Comparison of ENCODE assay signal across 1 cellular context in the genomic region with DNA sequence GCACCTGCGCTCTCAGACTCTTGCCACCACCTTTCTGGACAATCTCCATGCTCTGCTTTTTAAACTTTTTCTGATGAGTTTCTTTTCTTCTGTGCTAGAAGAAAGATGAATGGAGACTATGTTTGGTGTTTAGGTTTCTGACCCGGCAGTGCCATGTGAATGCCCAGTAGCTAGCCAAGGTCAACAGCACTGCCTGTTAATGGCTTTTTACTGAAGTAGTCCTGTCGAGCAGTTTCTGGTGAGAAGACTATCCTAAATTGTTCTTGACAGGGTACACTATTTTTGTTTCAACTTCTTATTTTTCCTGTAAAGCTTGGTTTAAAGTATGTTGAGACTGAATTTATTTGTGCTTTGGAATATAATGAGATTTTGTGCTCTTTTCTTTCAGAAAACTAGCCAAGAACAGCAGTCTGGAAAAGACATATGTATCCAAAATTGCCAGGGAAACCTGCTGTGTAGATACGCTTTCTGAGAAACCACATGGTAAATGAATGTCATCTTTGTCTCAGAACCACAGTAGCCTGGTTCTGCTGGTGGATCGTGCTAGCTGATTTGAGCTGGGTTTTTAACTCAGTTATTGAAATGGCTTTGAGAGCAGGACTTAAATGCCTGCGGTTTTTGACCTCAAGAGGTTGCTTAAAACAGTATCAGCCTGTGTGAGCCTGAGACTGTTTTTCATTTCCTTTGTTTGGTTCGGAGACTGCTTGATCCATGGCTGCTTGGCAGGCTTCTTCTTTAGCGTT.
TF ChIP-seq lines count a peak whose summit lies in the region.

No MANE protein-coding gene starts in this region.

TF ChIP-seq in GM23338, 12 proteins besides CTCF, POLR2A, EP300 and RAD21 (continued from another document):
- TF ChIP-seq JUNB (IDR thresholded peaks at IDR 0.05; ENCODE audit: unreplicated experiment) (no peak), STAT1 (IDR thresholded peaks at IDR 0.05; ENCODE audit: unreplicated experiment) (no peak)
- TF ChIP-seq, protein P1, sequence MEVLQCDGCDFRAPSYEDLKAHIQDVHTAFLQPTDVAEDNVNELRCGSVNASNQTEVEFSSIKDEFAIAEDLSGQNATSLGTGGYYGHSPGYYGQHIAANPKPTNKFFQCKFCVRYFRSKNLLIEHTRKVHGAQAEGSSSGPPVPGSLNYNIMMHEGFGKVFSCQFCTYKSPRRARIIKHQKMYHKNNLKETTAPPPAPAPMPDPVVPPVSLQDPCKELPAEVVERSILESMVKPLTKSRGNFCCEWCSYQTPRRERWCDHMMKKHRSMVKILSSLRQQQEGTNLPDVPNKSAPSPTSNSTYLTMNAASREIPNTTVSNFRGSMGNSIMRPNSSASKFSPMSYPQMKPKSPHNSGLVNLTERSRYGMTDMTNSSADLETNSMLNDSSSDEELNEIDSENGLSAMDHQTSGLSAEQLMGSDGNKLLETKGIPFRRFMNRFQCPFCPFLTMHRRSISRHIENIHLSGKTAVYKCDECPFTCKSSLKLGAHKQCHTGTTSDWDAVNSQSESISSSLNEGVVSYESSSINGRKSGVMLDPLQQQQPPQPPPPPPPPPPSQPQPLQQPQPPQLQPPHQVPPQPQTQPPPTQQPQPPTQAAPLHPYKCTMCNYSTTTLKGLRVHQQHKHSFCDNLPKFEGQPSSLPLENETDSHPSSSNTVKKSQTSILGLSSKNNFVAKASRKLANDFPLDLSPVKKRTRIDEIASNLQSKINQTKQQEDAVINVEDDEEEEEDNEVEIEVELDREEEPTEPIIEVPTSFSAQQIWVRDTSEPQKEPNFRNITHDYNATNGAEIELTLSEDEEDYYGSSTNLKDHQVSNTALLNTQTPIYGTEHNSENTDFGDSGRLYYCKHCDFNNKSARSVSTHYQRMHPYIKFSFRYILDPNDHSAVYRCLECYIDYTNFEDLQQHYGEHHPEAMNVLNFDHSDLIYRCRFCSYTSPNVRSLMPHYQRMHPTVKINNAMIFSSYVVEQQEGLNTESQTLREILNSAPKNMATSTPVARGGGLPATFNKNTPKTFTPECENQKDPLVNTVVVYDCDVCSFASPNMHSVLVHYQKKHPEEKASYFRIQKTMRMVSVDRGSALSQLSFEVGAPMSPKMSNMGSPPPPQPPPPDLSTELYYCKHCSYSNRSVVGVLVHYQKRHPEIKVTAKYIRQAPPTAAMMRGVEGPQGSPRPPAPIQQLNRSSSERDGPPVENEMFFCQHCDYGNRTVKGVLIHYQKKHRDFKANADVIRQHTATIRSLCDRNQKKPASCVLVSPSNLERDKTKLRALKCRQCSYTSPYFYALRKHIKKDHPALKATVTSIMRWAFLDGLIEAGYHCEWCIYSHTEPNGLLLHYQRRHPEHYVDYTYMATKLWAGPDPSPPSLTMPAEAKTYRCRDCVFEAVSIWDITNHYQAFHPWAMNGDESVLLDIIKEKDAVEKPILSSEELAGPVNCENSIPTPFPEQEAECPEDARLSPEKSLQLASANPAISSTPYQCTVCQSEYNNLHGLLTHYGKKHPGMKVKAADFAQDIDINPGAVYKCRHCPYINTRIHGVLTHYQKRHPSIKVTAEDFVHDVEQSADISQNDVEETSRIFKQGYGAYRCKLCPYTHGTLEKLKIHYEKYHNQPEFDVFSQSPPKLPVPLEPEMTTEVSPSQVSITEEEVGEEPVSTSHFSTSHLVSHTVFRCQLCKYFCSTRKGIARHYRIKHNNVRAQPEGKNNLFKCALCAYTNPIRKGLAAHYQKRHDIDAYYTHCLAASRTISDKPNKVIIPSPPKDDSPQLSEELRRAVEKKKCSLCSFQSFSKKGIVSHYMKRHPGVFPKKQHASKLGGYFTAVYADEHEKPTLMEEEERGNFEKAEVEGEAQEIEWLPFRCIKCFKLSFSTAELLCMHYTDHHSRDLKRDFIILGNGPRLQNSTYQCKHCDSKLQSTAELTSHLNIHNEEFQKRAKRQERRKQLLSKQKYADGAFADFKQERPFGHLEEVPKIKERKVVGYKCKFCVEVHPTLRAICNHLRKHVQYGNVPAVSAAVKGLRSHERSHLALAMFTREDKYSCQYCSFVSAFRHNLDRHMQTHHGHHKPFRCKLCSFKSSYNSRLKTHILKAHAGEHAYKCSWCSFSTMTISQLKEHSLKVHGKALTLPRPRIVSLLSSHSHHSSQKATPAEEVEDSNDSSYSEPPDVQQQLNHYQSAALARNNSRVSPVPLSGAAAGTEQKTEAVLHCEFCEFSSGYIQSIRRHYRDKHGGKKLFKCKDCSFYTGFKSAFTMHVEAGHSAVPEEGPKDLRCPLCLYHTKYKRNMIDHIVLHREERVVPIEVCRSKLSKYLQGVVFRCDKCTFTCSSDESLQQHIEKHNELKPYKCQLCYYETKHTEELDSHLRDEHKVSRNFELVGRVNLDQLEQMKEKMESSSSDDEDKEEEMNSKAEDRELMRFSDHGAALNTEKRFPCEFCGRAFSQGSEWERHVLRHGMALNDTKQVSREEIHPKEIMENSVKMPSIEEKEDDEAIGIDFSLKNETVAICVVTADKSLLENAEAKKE (CRISPR knock-in tag; IDR thresholded peaks at IDR 0.05), result no peak
- TF ChIP-seq, protein P2, sequence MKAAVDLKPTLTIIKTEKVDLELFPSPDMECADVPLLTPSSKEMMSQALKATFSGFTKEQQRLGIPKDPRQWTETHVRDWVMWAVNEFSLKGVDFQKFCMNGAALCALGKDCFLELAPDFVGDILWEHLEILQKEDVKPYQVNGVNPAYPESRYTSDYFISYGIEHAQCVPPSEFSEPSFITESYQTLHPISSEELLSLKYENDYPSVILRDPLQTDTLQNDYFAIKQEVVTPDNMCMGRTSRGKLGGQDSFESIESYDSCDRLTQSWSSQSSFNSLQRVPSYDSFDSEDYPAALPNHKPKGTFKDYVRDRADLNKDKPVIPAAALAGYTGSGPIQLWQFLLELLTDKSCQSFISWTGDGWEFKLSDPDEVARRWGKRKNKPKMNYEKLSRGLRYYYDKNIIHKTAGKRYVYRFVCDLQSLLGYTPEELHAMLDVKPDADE (IDR thresholded peaks at IDR 0.05), result no peak
